In genomic region chr12:5498806-5499205, GRCh38 we compare ENCODE assay signal across 19 cellular contexts.
"Had no signal": no experiment of that assay in that cellular context is flagged by ENCODE, and none has a peak within 500 bp of the region (broad histone marks: within the 10 kb centered on the region; RNA-seq: fewer than 3 reads in every experiment).

No MANE protein-coding gene starts in this region.

- H3K27ac Mint-ChIP-seq: naive thymus-derived CD8-positive, alpha-beta T cell had no signal

- H3K4me1 ChIP-seq: gastrocnemius medialis had no signal

- H3K4me1 Mint-ChIP-seq: naive thymus-derived CD8-positive, alpha-beta T cell had no signal

- H3K4me3 ChIP-seq: gastrocnemius medialis, lung, stomach, thoracic aorta had no signal

- H3K36me3 Mint-ChIP-seq: naive thymus-derived CD8-positive, alpha-beta T cell had no signal

- ATAC-seq: gastrocnemius medialis; left cardiac atrium; left ventricle myocardium superior; naive thymus-derived CD8-positive, alpha-beta T cell; sciatic nerve had no signal

- H3K27me3 ChIP-seq: gastrocnemius medialis, stomach had no signal

- H3K9me3 ChIP-seq: gastrocnemius medialis, stomach, thoracic aorta had no signal

- H3K4me3 Mint-ChIP-seq: naive thymus-derived CD8-positive, alpha-beta T cell had no signal

- H3K36me3 ChIP-seq: gastrocnemius medialis, stomach, thoracic aorta had no signal

- H3K27ac ChIP-seq: gastrocnemius medialis, thoracic aorta had no signal

- DNase-seq: cerebellar nuclear complex; dermis blood vessel endothelial cell; effector CD4-positive, alpha-beta T cell; gastrocnemius medialis; glutamatergic neuron; kidney; left cardiac atrium; left ventricle myocardium superior; mesendoderm; naive thymus-derived CD8-positive, alpha-beta T cell; posterior cingulate gyrus; stimulated activated CD4-positive, alpha-beta T cell treated with anti-CD3 and anti-CD28 coated beads, Interleukin-12 subunit alpha, Interleukin-12 subunit beta, amount 100 ng/mL, for 4 hours; stimulated activated naive CD4-positive, alpha-beta T cell; stomach; substantia nigra; trophoblast cell had no signal

- H3K9me3 Mint-ChIP-seq: naive thymus-derived CD8-positive, alpha-beta T cell had no signal
